In genomic region chr12:28425531-28425930, GRCh38 we compare ENCODE assay signal across 15 cellular contexts.
DNase-seq lines count a peak whose midpoint lies in the region; ATAC-seq and TF ChIP-seq lines count a peak whose summit lies in the region.
"Had no signal": no experiment of that assay in that cellular context is flagged by ENCODE, and none has a peak within 500 bp of the region (broad histone marks: within the 10 kb centered on the region; RNA-seq: fewer than 3 reads in every experiment).

No MANE protein-coding gene starts in this region.

- no peak overlapping the region for H2AFZ ChIP-seq in trophoblast cell (ENCODE audit: insufficient read depth, low read length, poor library complexity)

- no peaks in the 10 kb centered on the region for H3K4me1 ChIP-seq in adrenal gland (replicated peaks in 1 of 2)
- no peaks in the 10 kb centered on the region for H3K4me1 ChIP-seq in trophoblast cell (ENCODE audit: control insufficient read depth in 1 of 2, insufficient read depth in 2 of 2, low read length in 2 of 2)

- no peak overlapping the region for H3K14ac ChIP-seq in trophoblast cell (ENCODE audit: low read length)

- DNase-seq in kidney glomerular epithelial cell (lab: John Stamatoyannopoulos, UW): peak; percentile 64
- DNase-seq in adrenal gland: no peak
- DNase-seq in trophoblast cell: no peak
- DNase-seq: activated CD4-positive, alpha-beta memory T cell treated with anti-CD3 and anti-CD28 coated beads, Interleukin-2, amount 10 ng/mL, durations not matched to agents 7 days and 5 days; effector CD4-positive, alpha-beta T cell; GDM1; mesendoderm; NCI-H1092 treated with DMSO at 0.1 percent for 48 hours; substantia nigra had no signal

- no peak overlapping the region for H3K23ac ChIP-seq in trophoblast cell (ENCODE audit: low read length)

- H3K4me3 ChIP-seq in adrenal gland: no peak overlapping the region
- no peak overlapping the region for H3K4me3 ChIP-seq in trophoblast cell (ENCODE audit: low read depth, low read length)
- H3K4me3 ChIP-seq: SK-N-MC had no signal

- H3K36me3 ChIP-seq in adrenal gland (replicated peaks in 1 of 2) (no peaks in the 10 kb centered on the region), trophoblast cell (ENCODE audit: control insufficient read depth in 1 of 2, insufficient read depth in 2 of 2, low read length in 2 of 2) (no peaks in the 10 kb centered on the region)

- H2AK5ac ChIP-seq in trophoblast cell (ENCODE audit: low read length): no peak overlapping the region

- no peak overlapping the region for H3K9ac ChIP-seq in trophoblast cell (ENCODE audit: low read length)

- no peaks in the 10 kb centered on the region for H3K27me3 ChIP-seq in adrenal gland
- H3K27me3 ChIP-seq in trophoblast cell (ENCODE audit: insufficient read depth, low read length): no peaks in the 10 kb centered on the region

- H4K91ac ChIP-seq in trophoblast cell (ENCODE audit: low read depth, low read length): no peak overlapping the region

- peak; percentile 60 for ATAC-seq in GM18498 (IDR thresholded peaks at IDR 0.05; ENCODE audit: unreplicated experiment)
- peak; percentile 72 for ATAC-seq in GM21619 (IDR thresholded peaks at IDR 0.05; ENCODE audit: unreplicated experiment)
- ATAC-seq in HG03378 (IDR thresholded peaks at IDR 0.05; ENCODE audit: unreplicated experiment): peak; percentile 63
- ATAC-seq in GM18858 (IDR thresholded peaks at IDR 0.05; ENCODE audit: unreplicated experiment): no peak
- no peak for ATAC-seq in GM18868 (IDR thresholded peaks at IDR 0.05; ENCODE audit: unreplicated experiment)

- no peak overlapping the region for H2BK5ac ChIP-seq in trophoblast cell (ENCODE audit: low read depth, low read length, poor library complexity)

- peaks cover 0 to 4% (median 0%) of the 10 kb centered on the region in 3 donors for H3K9me3 ChIP-seq in adrenal gland (replicated peaks in 1 of 3)
- no peaks in the 10 kb centered on the region for H3K9me3 ChIP-seq in trophoblast cell (ENCODE audit: insufficient read depth, low read depth, low read length)

- H3K79me1 ChIP-seq in trophoblast cell (ENCODE audit: low read length): no peaks in the 10 kb centered on the region

- no peak overlapping the region for H3K4me2 ChIP-seq in trophoblast cell (ENCODE audit: low read length)

- TF ChIP-seq POLR2A in adrenal gland (IDR thresholded peaks at IDR 0.05): no peak

- H3K18ac ChIP-seq in trophoblast cell (ENCODE audit: low read length): no peak overlapping the region

- no peak overlapping the region for H3K4ac ChIP-seq in trophoblast cell (ENCODE audit: low read depth, low read length)

- H3K79me2 ChIP-seq in trophoblast cell (ENCODE audit: control insufficient read depth, insufficient read depth, low read length, poor library complexity): no peaks in the 10 kb centered on the region

- H3K27ac ChIP-seq in adrenal gland (no peak overlapping the region), trophoblast cell (ENCODE audit: low read depth, low read length) (no peak overlapping the region)
- H3K27ac ChIP-seq: SK-N-MC had no signal

- intact Hi-C loops in adrenal gland (cut with DNase I): no loop called here

- TF ChIP-seq CTCF in adrenal gland (IDR thresholded peaks at IDR 0.05): no peak

- no peak overlapping the region for H2BK120ac ChIP-seq in trophoblast cell (ENCODE audit: insufficient read depth, low read length, poor library complexity)

- no peak overlapping the region for H4K12ac ChIP-seq in trophoblast cell (ENCODE audit: low read depth, low read length)

- no peak overlapping the region for H2BK12ac ChIP-seq in trophoblast cell (ENCODE audit: low read length)

- no peak overlapping the region for H4K8ac ChIP-seq in trophoblast cell (ENCODE audit: low read depth, low read length)

Comparison
In these comparisons a context has a peak if more than half of its experiments do, and no peak if none do; other contexts are left out.
1. ATAC-seq: peak in GM18498 (single experiment), GM21619 (single experiment) and HG03378 (single experiment); none in GM18858 (single experiment) and GM18868 (single experiment).